18 cellular contexts compared by ENCODE assay signal in the genomic region with DNA sequence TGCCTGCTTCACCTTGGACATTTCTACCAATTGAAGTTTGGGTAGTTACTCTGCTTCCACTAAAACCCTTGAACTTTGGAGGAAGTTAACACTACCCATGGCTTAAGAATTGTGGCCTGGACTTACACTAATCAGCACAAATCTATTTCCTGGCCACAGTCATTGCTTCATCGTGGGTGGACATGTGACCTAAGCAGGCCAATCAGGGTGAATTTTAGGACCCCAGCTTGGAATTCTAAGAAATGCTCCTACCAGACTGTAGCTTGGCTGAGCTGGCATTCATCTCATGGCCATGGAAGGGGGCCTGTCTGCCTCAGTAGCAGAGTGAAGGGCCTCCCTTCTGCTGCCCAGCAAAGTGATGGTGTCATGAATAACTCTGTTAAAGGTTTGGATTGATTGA. TPM values are rescaled to one million over a fixed set of nuclear protein-coding genes. Genes with fewer than 3 reads are reported as not detected.
DNase-seq lines count a peak whose midpoint lies in the region; ATAC-seq and TF ChIP-seq lines count a peak whose summit lies in the region.
"Had no signal": no experiment of that assay in that cellular context is flagged by ENCODE, and none has a peak within 500 bp of the region (broad histone marks: within the 10 kb centered on the region; RNA-seq: fewer than 3 reads in every experiment).

No MANE protein-coding gene starts in this region.

- ATAC-seq in natural killer cell treated with Interleukin-12 subunit alpha and Interleukin-12 subunit beta and Interleukin-15 and Interleukin-18, amount 100 ng/mL, for 72 hours: peak; percentile 46 to 69
- no peak for ATAC-seq in natural killer cell
- ATAC-seq in activated T-helper 17 cell treated with anti-CD3 and anti-CD28 coated beads, Interleukin-2, amount 50 U/mL, for 72 hours (replicated peaks): peak; percentile 16
- no peak for ATAC-seq in GM21515 (IDR thresholded peaks at IDR 0.05; ENCODE audit: unreplicated experiment)
- ATAC-seq: A549, HCT116 had no signal

- no peaks in the 10 kb centered on the region for H3K36me3 Mint-ChIP-seq in natural killer cell treated with Interleukin-12 subunit alpha and Interleukin-12 subunit beta and Interleukin-15 and Interleukin-18, amount 100 ng/mL, for 72 hours
- H3K36me3 Mint-ChIP-seq in natural killer cell: peaks cover 6% of the 10 kb centered on the region
- peaks cover 54% of the 10 kb centered on the region for H3K36me3 Mint-ChIP-seq in activated T-helper 17 cell treated with anti-CD3 and anti-CD28 coated beads, Interleukin-2, amount 50 U/mL, for 72 hours (ENCODE audit: low read depth)

- no peak for TF ChIP-seq CTCF in natural killer cell (IDR thresholded peaks at IDR 0.05)

- intact Hi-C loops in natural killer cell (cut with micrococcal nuclease): no loop called here

- H3K27me3 Mint-ChIP-seq in natural killer cell treated with Interleukin-12 subunit alpha and Interleukin-12 subunit beta and Interleukin-15 and Interleukin-18, amount 100 ng/mL, for 72 hours: no peaks in the 10 kb centered on the region
- no peaks in the 10 kb centered on the region for H3K27me3 Mint-ChIP-seq in natural killer cell (ENCODE audit: low read depth in 2 of 2)
- H3K27me3 Mint-ChIP-seq in activated T-helper 17 cell treated with anti-CD3 and anti-CD28 coated beads, Interleukin-2, amount 50 U/mL, for 72 hours: no peaks in the 10 kb centered on the region

- H3K4me1 Mint-ChIP-seq in natural killer cell treated with Interleukin-12 subunit alpha and Interleukin-12 subunit beta and Interleukin-15 and Interleukin-18, amount 100 ng/mL, for 72 hours (ENCODE audit: low read depth in 2 of 2): peaks cover 0 to 3% of the 10 kb centered on the region in 2 donors
- no peaks in the 10 kb centered on the region for H3K4me1 Mint-ChIP-seq in natural killer cell
- no peaks in the 10 kb centered on the region for H3K4me1 Mint-ChIP-seq in activated T-helper 17 cell treated with anti-CD3 and anti-CD28 coated beads, Interleukin-2, amount 50 U/mL, for 72 hours

- DNase-seq in natural killer cell treated with Interleukin-12 subunit alpha and Interleukin-12 subunit beta and Interleukin-15 and Interleukin-18, amount 100 ng/mL, for 72 hours (ENCODE audit: low spot score): no peak
- no peak for DNase-seq in natural killer cell
- DNase-seq in MV-4-11 (lab: John Stamatoyannopoulos, UW): peak; percentile 89
- DNase-seq in epidermal melanocyte (ENCODE audit: insufficient read length, low spot score): no peak
- DNase-seq in DMS53 (lab: John Stamatoyannopoulos, UW): no peak
- DNase-seq: COR-L47, DMS153, MM.1S, NCI-H1436 treated with DMSO at 0.1 percent for 48 hours, NCI-H2081, NCI-H345, NCI-H69, Right ventricle myocardium superior had no signal

- no peak overlapping the region for H3K27ac Mint-ChIP-seq in natural killer cell treated with Interleukin-12 subunit alpha and Interleukin-12 subunit beta and Interleukin-15 and Interleukin-18, amount 100 ng/mL, for 72 hours
- H3K27ac Mint-ChIP-seq in natural killer cell: no peak overlapping the region
- H3K27ac Mint-ChIP-seq in activated T-helper 17 cell treated with anti-CD3 and anti-CD28 coated beads, Interleukin-2, amount 50 U/mL, for 72 hours: no peak overlapping the region

- H3K4me3 Mint-ChIP-seq in natural killer cell treated with Interleukin-12 subunit alpha and Interleukin-12 subunit beta and Interleukin-15 and Interleukin-18, amount 100 ng/mL, for 72 hours: no peak overlapping the region
- H3K4me3 Mint-ChIP-seq in natural killer cell: no peak overlapping the region
- no peak overlapping the region for H3K4me3 Mint-ChIP-seq in activated T-helper 17 cell treated with anti-CD3 and anti-CD28 coated beads, Interleukin-2, amount 50 U/mL, for 72 hours

- H3K9me3 Mint-ChIP-seq in natural killer cell treated with Interleukin-12 subunit alpha and Interleukin-12 subunit beta and Interleukin-15 and Interleukin-18, amount 100 ng/mL, for 72 hours: no peaks in the 10 kb centered on the region
- H3K9me3 Mint-ChIP-seq in natural killer cell: no peaks in the 10 kb centered on the region
- no peaks in the 10 kb centered on the region for H3K9me3 Mint-ChIP-seq in activated T-helper 17 cell treated with anti-CD3 and anti-CD28 coated beads, Interleukin-2, amount 50 U/mL, for 72 hours

RNA-seq across cellular contexts. Expression of gene SLC15A1, which starts 58.3 kb away (rescaled TPM):
- not detected for total RNA-seq in natural killer cell treated with Interleukin-12 subunit alpha and Interleukin-12 subunit beta and Interleukin-15 and Interleukin-18, amount 100 ng/mL, for 72 hours
- total RNA-seq in natural killer cell: not detected
- total RNA-seq in activated T-helper 17 cell treated with anti-CD3 and anti-CD28 coated beads, Interleukin-2, amount 50 U/mL, for 72 hours: not detected
- total RNA-seq: G401, Right ventricle myocardium superior had no signal

Comparison
In these comparisons a context has a peak if more than half of its experiments do, and no peak if none do; other contexts are left out.
1. ATAC-seq: peak in natural killer cell treated with Interleukin-12 subunit alpha and Interleukin-12 subunit beta and Interleukin-15 and Interleukin-18, amount 100 ng/mL, for 72 hours (2 of 2) and activated T-helper 17 cell treated with anti-CD3 and anti-CD28 coated beads, Interleukin-2, amount 50 U/mL, for 72 hours (single experiment); none in natural killer cell (0 of 3) and GM21515 (single experiment).